ENCODE assay signal across 11 cellular contexts in genomic region chr5:36723921-36724320, GRCh38.
DNase-seq lines count a peak whose midpoint lies in the region; ATAC-seq, FAIRE-seq and TF ChIP-seq lines count a peak whose summit lies in the region.
"Had no signal": no experiment of that assay in that cellular context is flagged by ENCODE, and none has a peak within 500 bp of the region (broad histone marks: within the 10 kb centered on the region; RNA-seq: fewer than 3 reads in every experiment).

No MANE protein-coding gene starts in this region.

- intact Hi-C loops in right lobe of liver (cut with DNase I) (no loop called here), HepG2 (cut with micrococcal nuclease; ENCODE audit: unreplicated experiment) (no loop called here)

- TF ChIP-seq EP300 in HepG2 (IDR thresholded peaks at IDR 0.05; ENCODE audit: low read depth in 2 of 2, low read length in 2 of 2), result no peak
- no peak for TF ChIP-seq EP300 in HepG2 (CRISPR knock-in tag; IDR thresholded peaks at IDR 0.05; ENCODE audit: borderline replicate concordance)

- 82% methylated on average over 2 of the region's 3 CpGs for WGBS in right lobe of liver (ENCODE audit: insufficient coverage, low coverage, low lambda C conversion rate, missing lambda C conversion rate)
- 0% methylated on average over 2 of the region's 3 CpGs for WGBS in HepG2 (ENCODE audit: low lambda C conversion rate)

- CTCF ChIA-PET in HepG2 (lab: Yijun Ruan, JAX; ENCODE audit: low intra/inter-chr PET ratio, low total read pairs), result no interaction called here
- CTCF ChIA-PET in activated CD4-positive, alpha-beta memory T cell treated with anti-CD3 and anti-CD28 coated beads, Interleukin-2, amount 10 ng/mL, durations not matched to agents 7 days and 5 days (lab: Charles Lee), result interaction anchor here (1.3 to 1.4 kb wide), 2 partner anchors 10 to 34 kb away, joined by 4 read pairs; no protein-coding TSS in a partner anchor

- no peaks in the 10 kb centered on the region for H3K36me3 Mint-ChIP-seq in T-helper 17 cell (ENCODE audit: low read depth)
- no peaks in the 10 kb centered on the region for H3K36me3 Mint-ChIP-seq in activated CD4-positive, alpha-beta memory T cell treated with anti-CD3 and anti-CD28 coated beads, Interleukin-2, amount 10 ng/mL, durations not matched to agents 7 days and 5 days (ENCODE audit: low read depth)

- TF ChIP-seq CTCF in right lobe of liver (IDR thresholded peaks at IDR 0.05) (no peak), HepG2 (CRISPR knock-in tag; IDR thresholded peaks at IDR 0.05) (no peak), D721Med (IDR thresholded peaks at IDR 0.05; ENCODE audit: insufficient read depth, missing control alignments) (no peak)

- no peak overlapping the region for H3K4me3 Mint-ChIP-seq in T-helper 17 cell
- H3K4me3 Mint-ChIP-seq in activated CD4-positive, alpha-beta memory T cell treated with anti-CD3 and anti-CD28 coated beads, Interleukin-2, amount 10 ng/mL, durations not matched to agents 7 days and 5 days, result no peak overlapping the region

- peaks cover 24% of the 10 kb centered on the region for H3K4me1 Mint-ChIP-seq in T-helper 17 cell
- H3K4me1 Mint-ChIP-seq in activated CD4-positive, alpha-beta memory T cell treated with anti-CD3 and anti-CD28 coated beads, Interleukin-2, amount 10 ng/mL, durations not matched to agents 7 days and 5 days, result peaks cover 6% of the 10 kb centered on the region

- peaks cover 0 to 3% (median 0%) of the 10 kb centered on the region in 4 donors for H3K4me1 ChIP-seq in right lobe of liver
- H3K4me1 ChIP-seq in HepG2 (ENCODE audit: insufficient read depth, low read length), result no peaks in the 10 kb centered on the region
- H3K4me1 ChIP-seq: parathyroid adenoma had no signal

- H3K27ac ChIP-seq in right lobe of liver (no peak overlapping the region), HepG2 (ENCODE audit: extremely low read length, insufficient read depth, low read length) (no peak overlapping the region)
- H3K27ac ChIP-seq: parathyroid adenoma, RWPE1 had no signal

- H3K4me3 ChIP-seq in right lobe of liver (no peak overlapping the region), HepG2 (replicated peaks in 1 of 3; ENCODE audit: insufficient read depth in 1 of 3, low read depth in 2 of 3, low read length in 3 of 3) (no peak overlapping the region)

- H3K9me3 ChIP-seq in right lobe of liver, result no peaks in the 10 kb centered on the region
- H3K9me3 ChIP-seq in HepG2 (ENCODE audit: low read length), result no peaks in the 10 kb centered on the region
- H3K9me3 ChIP-seq in T-helper 17 cell (ENCODE audit: control insufficient read depth, low read length, poor library complexity, severe bottlenecking), result no peaks in the 10 kb centered on the region

- no TSS peak for BruUV-seq in HepG2 (replicated peaks; lab: Mats Ljungman, UMichigan)

- H3K79me2 ChIP-seq in HepG2 (ENCODE audit: insufficient read depth, low read length), result no peaks in the 10 kb centered on the region
- H3K79me2 ChIP-seq: parathyroid adenoma had no signal

- H3K9me3 Mint-ChIP-seq in activated CD4-positive, alpha-beta memory T cell treated with anti-CD3 and anti-CD28 coated beads, Interleukin-2, amount 10 ng/mL, durations not matched to agents 7 days and 5 days, result no peaks in the 10 kb centered on the region

- no peaks in the 10 kb centered on the region for H4K20me1 ChIP-seq in HepG2 (ENCODE audit: insufficient read depth, low read length)

- DNase-seq in right lobe of liver (no peak), HepG2 (ENCODE audit: low spot score) (no peak), T-helper 17 cell (no peak), D721Med (ENCODE audit: insufficient read length, low spot score) (no peak), NCI-H748 treated with DMSO at 0.1 percent for 48 hours (lab: John Stamatoyannopoulos, UW) (no peak)
- DNase-seq in activated CD4-positive, alpha-beta T cell treated with anti-CD3 and anti-CD28 coated beads for 48 hours, result no peak
- no peak for DNase-seq in activated CD4-positive, alpha-beta memory T cell treated with anti-CD3 and anti-CD28 coated beads, Interleukin-2, amount 10 ng/mL, durations not matched to agents 7 days and 5 days
- DNase-seq: DND-41 had no signal

- H3K36me3 ChIP-seq in right lobe of liver (no peaks in the 10 kb centered on the region), HepG2 (replicated peaks in 1 of 2; ENCODE audit: control insufficient read depth in 1 of 2, insufficient read depth in 2 of 2, low read length in 2 of 2) (no peaks in the 10 kb centered on the region)

- peak in 3 of 4 donors; percentile 16 to 53 (median 28) for ATAC-seq in right lobe of liver
- no peak for ATAC-seq in HepG2
- peak; percentile 45 for ATAC-seq in HG02943 (IDR thresholded peaks at IDR 0.05; ENCODE audit: low read depth, unreplicated experiment)
- peak; percentile 32 for ATAC-seq in T-helper 17 cell

- no peak overlapping the region for H3K4me2 ChIP-seq in HepG2 (ENCODE audit: low read depth, low read length)

- H3K27me3 Mint-ChIP-seq in T-helper 17 cell, result peaks cover 18% of the 10 kb centered on the region
- peaks cover 4% of the 10 kb centered on the region for H3K27me3 Mint-ChIP-seq in activated CD4-positive, alpha-beta memory T cell treated with anti-CD3 and anti-CD28 coated beads, Interleukin-2, amount 10 ng/mL, durations not matched to agents 7 days and 5 days

- no peak overlapping the region for H2AFZ ChIP-seq in HepG2 (ENCODE audit: low read length)
- H2AFZ ChIP-seq: parathyroid adenoma had no signal

- FAIRE-seq in HepG2 (lab: Jason Lieb, UNC), result no peak
- no peak for FAIRE-seq in D721Med (lab: Jason Lieb, UNC)

- H3K27me3 ChIP-seq in right lobe of liver (no peaks in the 10 kb centered on the region), HepG2 (ENCODE audit: control insufficient read depth in 1 of 2, insufficient read depth in 2 of 2, low read length in 2 of 2) (no peaks in the 10 kb centered on the region; a peak in 1 of 5 replicates)

- TF ChIP-seq RAD21 in HepG2 (CRISPR knock-in tag; IDR thresholded peaks at IDR 0.05), result no peak

- in situ Hi-C loops in HepG2 (cut with HindIII; ENCODE audit: extremely low pct_ligation_motif_present, low pct_unique_long_range_greater_than_20kb), result no loop called here

- H3K27ac Mint-ChIP-seq in T-helper 17 cell, result no peak overlapping the region
- H3K27ac Mint-ChIP-seq in activated CD4-positive, alpha-beta memory T cell treated with anti-CD3 and anti-CD28 coated beads, Interleukin-2, amount 10 ng/mL, durations not matched to agents 7 days and 5 days, result no peak overlapping the region

- no peak overlapping the region for H3K9ac ChIP-seq in HepG2 (ENCODE audit: insufficient read depth, low read depth, low read length)
- H3K9ac ChIP-seq: parathyroid adenoma had no signal

- TF ChIP-seq POLR2A in right lobe of liver (IDR thresholded peaks at IDR 0.05), result no peak
- TF ChIP-seq POLR2A in HepG2 (IDR thresholded peaks at IDR 0.05; ENCODE audit: insufficient read depth in 1 of 2, low read depth in 2 of 2, low read length in 2 of 2), result no peak

- POLR2A ChIA-PET in HepG2 (lab: Yijun Ruan, JAX), result interaction anchor here (0.6 kb wide), 1 partner anchor 140 kb away, joined by 3 read pairs; no protein-coding TSS in a partner anchor
- POLR2A ChIA-PET in activated CD4-positive, alpha-beta memory T cell treated with anti-CD3 and anti-CD28 coated beads, Interleukin-2, amount 10 ng/mL, durations not matched to agents 7 days and 5 days (lab: Charles Lee), result interaction anchor here (0.9 kb wide), 1 partner anchor 152 kb away, joined by 3 read pairs; the partner anchor contains the start of gene NIPBL

TF ChIP-seq in HepG2, 621 proteins besides CTCF, POLR2A, EP300 and RAD21:
- TF ChIP-seq NPAS2 (CRISPR knock-in tag; IDR thresholded peaks at IDR 0.05; ENCODE audit: borderline replicate concordance) (no peak), BCL3 (CRISPR knock-in tag; IDR thresholded peaks at IDR 0.05) (no peak), U2AF2 (IDR thresholded peaks at IDR 0.05; ENCODE audit: low read depth, low read length) (no peak), RARG (CRISPR knock-in tag; IDR thresholded peaks at IDR 0.05; ENCODE audit: low read depth) (no peak), NFKB2 (CRISPR knock-in tag; IDR thresholded peaks at IDR 0.05; ENCODE audit: borderline replicate concordance) (no peak), IKZF5 (CRISPR knock-in tag; IDR thresholded peaks at IDR 0.05) (no peak)
TF ChIP-seq in HepG2: peak in this region for 0.
